1 cellular context compared by ENCODE assay signal in genomic region chr17:41687828-41688640, GRCh38.
TF ChIP-seq lines count a peak whose summit lies in the region.

No MANE protein-coding gene starts in this region.

TF ChIP-seq in HepG2, 621 proteins besides CTCF, POLR2A, EP300 and RAD21 (continued from another document and continues in another):
- TF ChIP-seq, protein P1, sequence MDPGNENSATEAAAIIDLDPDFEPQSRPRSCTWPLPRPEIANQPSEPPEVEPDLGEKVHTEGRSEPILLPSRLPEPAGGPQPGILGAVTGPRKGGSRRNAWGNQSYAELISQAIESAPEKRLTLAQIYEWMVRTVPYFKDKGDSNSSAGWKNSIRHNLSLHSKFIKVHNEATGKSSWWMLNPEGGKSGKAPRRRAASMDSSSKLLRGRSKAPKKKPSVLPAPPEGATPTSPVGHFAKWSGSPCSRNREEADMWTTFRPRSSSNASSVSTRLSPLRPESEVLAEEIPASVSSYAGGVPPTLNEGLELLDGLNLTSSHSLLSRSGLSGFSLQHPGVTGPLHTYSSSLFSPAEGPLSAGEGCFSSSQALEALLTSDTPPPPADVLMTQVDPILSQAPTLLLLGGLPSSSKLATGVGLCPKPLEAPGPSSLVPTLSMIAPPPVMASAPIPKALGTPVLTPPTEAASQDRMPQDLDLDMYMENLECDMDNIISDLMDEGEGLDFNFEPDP (CRISPR knock-in tag; conservative IDR thresholded peaks at IDR 0.05), result no peak
- TF ChIP-seq REL (CRISPR knock-in tag; conservative IDR thresholded peaks at IDR 0.05) (no peak), MIER2 (CRISPR knock-in tag; IDR thresholded peaks at IDR 0.05) (no peak), ZNF703 (CRISPR knock-in tag; IDR thresholded peaks at IDR 0.05; ENCODE audit: borderline replicate concordance) (no peak; the same call in 1 of the 2 replicates), GFI1 (CRISPR knock-in tag; IDR thresholded peaks at IDR 0.05; ENCODE audit: borderline replicate concordance) (peak; percentile 62; the same call in 1 of the 2 replicates), NFE2L2 (IDR thresholded peaks at IDR 0.05; ENCODE audit: low read length) (no peak), HOXA9 (CRISPR knock-in tag; IDR thresholded peaks at IDR 0.05; ENCODE audit: borderline replicate concordance) (no peak), IRF2 (CRISPR knock-in tag; IDR thresholded peaks at IDR 0.05) (no peak), ZNF318 (CRISPR knock-in tag; IDR thresholded peaks at IDR 0.05) (no peak), NFAT5 (CRISPR knock-in tag; IDR thresholded peaks at IDR 0.05) (no peak), ZNF264 (CRISPR knock-in tag; IDR thresholded peaks at IDR 0.05) (peak; percentile 18; the same call in 1 of the 2 replicates), ZNF660 (CRISPR knock-in tag; IDR thresholded peaks at IDR 0.05; ENCODE audit: borderline replicate concordance, low read depth) (no peak), ZNF17 (CRISPR knock-in tag; IDR thresholded peaks at IDR 0.05) (peak; percentile 74; the same call in 1 of the 2 replicates), ZSCAN21 (CRISPR knock-in tag; IDR thresholded peaks at IDR 0.05; ENCODE audit: borderline replicate concordance) (no peak), TCF7 (IDR thresholded peaks at IDR 0.05; ENCODE audit: low read depth) (0 out of 2 replicates have a peak, but pooled peaks have one; percentile 22), NCOA5 (CRISPR knock-in tag; IDR thresholded peaks at IDR 0.05) (no peak), ZNF224 (CRISPR knock-in tag; IDR thresholded peaks at IDR 0.05) (no peak), ELF1 (CRISPR knock-in tag; IDR thresholded peaks at IDR 0.05) (no peak)
- TF ChIP-seq, protein P2, sequence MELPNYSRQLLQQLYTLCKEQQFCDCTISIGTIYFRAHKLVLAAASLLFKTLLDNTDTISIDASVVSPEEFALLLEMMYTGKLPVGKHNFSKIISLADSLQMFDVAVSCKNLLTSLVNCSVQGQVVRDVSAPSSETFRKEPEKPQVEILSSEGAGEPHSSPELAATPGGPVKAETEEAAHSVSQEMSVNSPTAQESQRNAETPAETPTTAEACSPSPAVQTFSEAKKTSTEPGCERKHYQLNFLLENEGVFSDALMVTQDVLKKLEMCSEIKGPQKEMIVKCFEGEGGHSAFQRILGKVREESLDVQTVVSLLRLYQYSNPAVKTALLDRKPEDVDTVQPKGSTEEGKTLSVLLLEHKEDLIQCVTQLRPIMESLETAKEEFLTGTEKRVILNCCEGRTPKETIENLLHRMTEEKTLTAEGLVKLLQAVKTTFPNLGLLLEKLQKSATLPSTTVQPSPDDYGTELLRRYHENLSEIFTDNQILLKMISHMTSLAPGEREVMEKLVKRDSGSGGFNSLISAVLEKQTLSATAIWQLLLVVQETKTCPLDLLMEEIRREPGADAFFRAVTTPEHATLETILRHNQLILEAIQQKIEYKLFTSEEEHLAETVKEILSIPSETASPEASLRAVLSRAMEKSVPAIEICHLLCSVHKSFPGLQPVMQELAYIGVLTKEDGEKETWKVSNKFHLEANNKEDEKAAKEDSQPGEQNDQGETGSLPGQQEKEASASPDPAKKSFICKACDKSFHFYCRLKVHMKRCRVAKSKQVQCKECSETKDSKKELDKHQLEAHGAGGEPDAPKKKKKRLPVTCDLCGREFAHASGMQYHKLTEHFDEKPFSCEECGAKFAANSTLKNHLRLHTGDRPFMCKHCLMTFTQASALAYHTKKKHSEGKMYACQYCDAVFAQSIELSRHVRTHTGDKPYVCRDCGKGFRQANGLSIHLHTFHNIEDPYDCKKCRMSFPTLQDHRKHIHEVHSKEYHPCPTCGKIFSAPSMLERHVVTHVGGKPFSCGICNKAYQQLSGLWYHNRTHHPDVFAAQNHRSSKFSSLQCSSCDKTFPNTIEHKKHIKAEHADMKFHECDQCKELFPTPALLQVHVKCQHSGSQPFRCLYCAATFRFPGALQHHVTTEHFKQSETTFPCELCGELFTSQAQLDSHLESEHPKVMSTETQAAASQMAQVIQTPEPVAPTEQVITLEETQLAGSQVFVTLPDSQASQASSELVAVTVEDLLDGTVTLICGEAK (IDR thresholded peaks at IDR 0.05), result no peak
- TF ChIP-seq, protein P2 (CRISPR knock-in tag; IDR thresholded peaks at IDR 0.05), result no peak
- TF ChIP-seq, protein P3, sequence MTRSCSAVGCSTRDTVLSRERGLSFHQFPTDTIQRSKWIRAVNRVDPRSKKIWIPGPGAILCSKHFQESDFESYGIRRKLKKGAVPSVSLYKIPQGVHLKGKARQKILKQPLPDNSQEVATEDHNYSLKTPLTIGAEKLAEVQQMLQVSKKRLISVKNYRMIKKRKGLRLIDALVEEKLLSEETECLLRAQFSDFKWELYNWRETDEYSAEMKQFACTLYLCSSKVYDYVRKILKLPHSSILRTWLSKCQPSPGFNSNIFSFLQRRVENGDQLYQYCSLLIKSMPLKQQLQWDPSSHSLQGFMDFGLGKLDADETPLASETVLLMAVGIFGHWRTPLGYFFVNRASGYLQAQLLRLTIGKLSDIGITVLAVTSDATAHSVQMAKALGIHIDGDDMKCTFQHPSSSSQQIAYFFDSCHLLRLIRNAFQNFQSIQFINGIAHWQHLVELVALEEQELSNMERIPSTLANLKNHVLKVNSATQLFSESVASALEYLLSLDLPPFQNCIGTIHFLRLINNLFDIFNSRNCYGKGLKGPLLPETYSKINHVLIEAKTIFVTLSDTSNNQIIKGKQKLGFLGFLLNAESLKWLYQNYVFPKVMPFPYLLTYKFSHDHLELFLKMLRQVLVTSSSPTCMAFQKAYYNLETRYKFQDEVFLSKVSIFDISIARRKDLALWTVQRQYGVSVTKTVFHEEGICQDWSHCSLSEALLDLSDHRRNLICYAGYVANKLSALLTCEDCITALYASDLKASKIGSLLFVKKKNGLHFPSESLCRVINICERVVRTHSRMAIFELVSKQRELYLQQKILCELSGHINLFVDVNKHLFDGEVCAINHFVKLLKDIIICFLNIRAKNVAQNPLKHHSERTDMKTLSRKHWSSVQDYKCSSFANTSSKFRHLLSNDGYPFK (CRISPR knock-in tag; IDR thresholded peaks at IDR 0.05; ENCODE audit: borderline replicate concordance), result no peak
- TF ChIP-seq, protein P4, sequence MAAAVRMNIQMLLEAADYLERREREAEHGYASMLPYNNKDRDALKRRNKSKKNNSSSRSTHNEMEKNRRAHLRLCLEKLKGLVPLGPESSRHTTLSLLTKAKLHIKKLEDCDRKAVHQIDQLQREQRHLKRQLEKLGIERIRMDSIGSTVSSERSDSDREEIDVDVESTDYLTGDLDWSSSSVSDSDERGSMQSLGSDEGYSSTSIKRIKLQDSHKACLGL (CRISPR knock-in tag; IDR thresholded peaks at IDR 0.05), result no peak
- TF ChIP-seq, protein P5, sequence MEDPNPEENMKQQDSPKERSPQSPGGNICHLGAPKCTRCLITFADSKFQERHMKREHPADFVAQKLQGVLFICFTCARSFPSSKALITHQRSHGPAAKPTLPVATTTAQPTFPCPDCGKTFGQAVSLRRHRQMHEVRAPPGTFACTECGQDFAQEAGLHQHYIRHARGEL (CRISPR knock-in tag; IDR thresholded peaks at IDR 0.05), result no peak
